ENCODE assay signal across 15 cellular contexts in genomic region chr12:120762093-120762492, GRCh38. TPM values are rescaled to one million over a fixed set of nuclear protein-coding genes. Genes with fewer than 3 reads are reported as not detected.
DNase-seq lines count a peak whose midpoint lies in the region; ATAC-seq and TF ChIP-seq lines count a peak whose summit lies in the region.
"Had no signal": no experiment of that assay in that cellular context is flagged by ENCODE, and none has a peak within 500 bp of the region (broad histone marks: within the 10 kb centered on the region; RNA-seq: fewer than 3 reads in every experiment).

No MANE protein-coding gene starts in this region.

- H3K36me3 Mint-ChIP-seq in activated naive CD4-positive, alpha-beta T cell treated with anti-CD3 and anti-CD28 coated beads, Interleukin-2, amount 50 U/mL, for 24 hours, result peaks cover 5% of the 10 kb centered on the region
- H3K36me3 Mint-ChIP-seq in osteocyte (ENCODE audit: unreplicated experiment), result peaks cover 36% of the 10 kb centered on the region

- peak; percentile 17 to 39 for ATAC-seq in left cardiac atrium
- no peak for ATAC-seq in GM21528 (IDR thresholded peaks at IDR 0.05; ENCODE audit: low FRiP score, unreplicated experiment)
- ATAC-seq: activated CD8-positive, alpha-beta memory T cell treated with anti-CD3 and anti-CD28 coated beads, Interleukin-2, amount 10 ng/mL, durations not matched to agents 7 days and 5 days; body of pancreas; PC-3 had no signal

- TF ChIP-seq CTCF in osteocyte (IDR thresholded peaks at IDR 0.05), result no peak
- TF ChIP-seq CTCF in vagina (IDR thresholded peaks at IDR 0.05), result no peak

- no peaks in the 10 kb centered on the region for H3K4me1 ChIP-seq in vagina
- H3K4me1 ChIP-seq: body of pancreas had no signal

- no peaks in the 10 kb centered on the region for H3K9me3 ChIP-seq in vagina
- H3K9me3 ChIP-seq: body of pancreas had no signal

- no peaks in the 10 kb centered on the region for H3K9me3 Mint-ChIP-seq in activated naive CD4-positive, alpha-beta T cell treated with anti-CD3 and anti-CD28 coated beads, Interleukin-2, amount 50 U/mL, for 24 hours
- H3K9me3 Mint-ChIP-seq in osteocyte (ENCODE audit: unreplicated experiment), result no peaks in the 10 kb centered on the region

- no peaks in the 10 kb centered on the region for H3K27me3 ChIP-seq in vagina
- H3K27me3 ChIP-seq: body of pancreas had no signal

- intact Hi-C loops in left cardiac atrium (cut with DNase I) (loop anchor here in 1 of 2 donors (10.0 kb wide), 1 partner anchor 143 kb away; the partner anchor contains the start of gene SPPL3), vagina (cut with DNase I) (no loop called here)

- TF ChIP-seq POLR2A in vagina (IDR thresholded peaks at IDR 0.05), result no peak

- H3K27ac Mint-ChIP-seq in activated naive CD4-positive, alpha-beta T cell treated with anti-CD3 and anti-CD28 coated beads, Interleukin-2, amount 50 U/mL, for 24 hours, result no peak overlapping the region
- H3K27ac Mint-ChIP-seq in osteocyte (ENCODE audit: unreplicated experiment), result peak overlapping the region; percentile 90
- H3K27ac Mint-ChIP-seq: activated CD8-positive, alpha-beta memory T cell treated with anti-CD3 and anti-CD28 coated beads, Interleukin-2, amount 10 ng/mL, durations not matched to agents 7 days and 5 days had no signal

- H3K27me3 Mint-ChIP-seq in activated naive CD4-positive, alpha-beta T cell treated with anti-CD3 and anti-CD28 coated beads, Interleukin-2, amount 50 U/mL, for 24 hours, result no peaks in the 10 kb centered on the region
- no peaks in the 10 kb centered on the region for H3K27me3 Mint-ChIP-seq in osteocyte (ENCODE audit: unreplicated experiment)
- H3K27me3 Mint-ChIP-seq: activated CD8-positive, alpha-beta memory T cell treated with anti-CD3 and anti-CD28 coated beads, Interleukin-2, amount 10 ng/mL, durations not matched to agents 7 days and 5 days had no signal

- peaks cover 0 to 50% of the 10 kb centered on the region in 2 donors for H3K36me3 ChIP-seq in vagina

- H3K4me3 ChIP-seq in vagina, result no peak overlapping the region
- H3K4me3 ChIP-seq: body of pancreas had no signal

- DNase-seq in activated naive CD4-positive, alpha-beta T cell treated with Interleukin-2 at 50 U/mL for 16 hours, result no peak
- DNase-seq in left cardiac atrium (no peak), osteocyte (ENCODE audit: extremely low spot score, unreplicated experiment) (no peak), vagina (ENCODE audit: extremely low spot score in 2 of 2) (no peak), iPS-NIHi7 (ENCODE audit: extremely low spot score) (no peak), pons (ENCODE audit: low spot score) (no peak)
- DNase-seq: activated CD8-positive, alpha-beta memory T cell treated with anti-CD3 and anti-CD28 coated beads, Interleukin-2, amount 10 ng/mL, durations not matched to agents 7 days and 5 days; body of pancreas; GDM1; midbrain; NCI-H1694 treated with DMSO at 0.1 percent for 48 hours; PC-3; stimulated activated CD4-positive, alpha-beta T cell treated with anti-CD3 and anti-CD28 coated beads, Interleukin-15, amount 100 ng/mL, for 24 hours had no signal

- peak overlapping the region; percentile 58 for H3K27ac ChIP-seq in vagina
- H3K27ac ChIP-seq: body of pancreas had no signal

- H3K4me3 Mint-ChIP-seq in activated naive CD4-positive, alpha-beta T cell treated with anti-CD3 and anti-CD28 coated beads, Interleukin-2, amount 50 U/mL, for 24 hours, result peak overlapping the region; percentile 47
- no peak overlapping the region for H3K4me3 Mint-ChIP-seq in osteocyte (ENCODE audit: unreplicated experiment)
- H3K4me3 Mint-ChIP-seq: activated CD8-positive, alpha-beta memory T cell treated with anti-CD3 and anti-CD28 coated beads, Interleukin-2, amount 10 ng/mL, durations not matched to agents 7 days and 5 days had no signal

- H3K4me1 Mint-ChIP-seq in activated naive CD4-positive, alpha-beta T cell treated with anti-CD3 and anti-CD28 coated beads, Interleukin-2, amount 50 U/mL, for 24 hours, result peaks cover 25% of the 10 kb centered on the region
- H3K4me1 Mint-ChIP-seq in osteocyte (ENCODE audit: unreplicated experiment), result peaks cover 23% of the 10 kb centered on the region
- H3K4me1 Mint-ChIP-seq: activated CD8-positive, alpha-beta memory T cell treated with anti-CD3 and anti-CD28 coated beads, Interleukin-2, amount 10 ng/mL, durations not matched to agents 7 days and 5 days had no signal

RNA-seq across cellular contexts. Expression of gene ACADS, which starts 36.5 kb away (rescaled TPM):
- total RNA-seq in left cardiac atrium (10 to 100 TPM; 49.4 to 52.0 TPM), osteocyte (4.6 and 4.9 TPM in 2 replicates), vagina (21.4 TPM)

RNA-seq across cellular contexts. Expression of gene UNC119B, which starts 51.8 kb away (rescaled TPM):
- 10 to 100 TPM; 14.2 to 18.2 TPM for total RNA-seq in left cardiac atrium
- total RNA-seq in osteocyte, result 26.8 and 27.9 TPM in 2 replicates
- total RNA-seq in vagina, result 16.0 TPM
